Comparison of ENCODE assay signal across 36 cellular contexts in genomic region chr10:77726301-77726700, GRCh38.
"Had no signal": no experiment of that assay in that cellular context is flagged by ENCODE, and none has a peak within 500 bp of the region (broad histone marks: within the 10 kb centered on the region; RNA-seq: fewer than 3 reads in every experiment).

No MANE protein-coding gene starts in this region.

- H3K4me1 Mint-ChIP-seq: activated CD4-positive, alpha-beta T cell treated with anti-CD3 and anti-CD28 coated beads for 36 hours; activated CD4-positive, alpha-beta T cell treated with anti-CD3 and anti-CD28 coated beads, Interleukin-2, amount 10 ng/mL, durations not matched to agents 7 days and 5 days; activated CD8-positive, alpha-beta memory T cell treated with anti-CD3 and anti-CD28 coated beads, Interleukin-2, amount 10 ng/mL, durations not matched to agents 7 days and 5 days; activated naive CD8-positive, alpha-beta T cell treated with anti-CD3 and anti-CD28 coated beads for 36 hours had no signal

- H3K9me3 Mint-ChIP-seq: activated CD4-positive, alpha-beta memory T cell treated with anti-CD3 and anti-CD28 coated beads, Interleukin-2, amount 10 ng/mL, durations not matched to agents 7 days and 5 days; activated CD4-positive, alpha-beta T cell treated with anti-CD3 and anti-CD28 coated beads, Interleukin-2, amount 10 ng/mL, durations not matched to agents 7 days and 5 days; activated T-cell treated with anti-CD3 and anti-CD28 coated beads, Interleukin-2, amount 50 U/mL, for 24 hours; activated T-helper 2 cell treated with anti-CD3 and anti-CD28 coated beads, Interferon-gamma antibody, Interleukin-2, Interleukin-4, amounts not matched to agents 10 μg/mL and 5 μg/mL and 100 μg/mL, durations not matched to agents 14 hours and 24 hours and 36 hours; T-helper 1 cell treated with Interleukin-12 subunit alpha and Interleukin-12 subunit beta and Interleukin-4 antibody, amounts not matched to agents 30 μg/mL and 1 μg/mL, for 36 hours; T-helper 2 cell treated with Interferon-gamma antibody and Interleukin-4, amounts not matched to agents 5 μg/mL and 100 μg/mL, for 36 hours had no signal

- FAIRE-seq: astrocyte, TTC549 had no signal

- H3K27me3 Mint-ChIP-seq: activated CD4-positive, alpha-beta T cell treated with anti-CD3 and anti-CD28 coated beads for 36 hours; activated naive CD8-positive, alpha-beta T cell treated with anti-CD3 and anti-CD28 coated beads for 36 hours had no signal

- H3K4me1 ChIP-seq: adrenal gland, body of pancreas, breast epithelium had no signal

- H3K36me3 Mint-ChIP-seq: activated CD8-positive, alpha-beta memory T cell treated with anti-CD3 and anti-CD28 coated beads, Interleukin-2, amount 10 ng/mL, durations not matched to agents 7 days and 5 days; activated naive CD4-positive, alpha-beta T cell treated with anti-CD3 and anti-CD28 coated beads, Interleukin-2, amount 50 U/mL, for 72 hours; activated naive CD8-positive, alpha-beta T cell treated with anti-CD3 and anti-CD28 coated beads for 36 hours had no signal

- H3K27ac Mint-ChIP-seq: activated CD4-positive, alpha-beta memory T cell treated with anti-CD3 and anti-CD28 coated beads, Interleukin-2, amount 10 ng/mL, durations not matched to agents 7 days and 5 days; activated CD4-positive, alpha-beta T cell treated with anti-CD3 and anti-CD28 coated beads for 36 hours; activated CD4-positive, alpha-beta T cell treated with anti-CD3 and anti-CD28 coated beads, Interleukin-2, amount 10 ng/mL, durations not matched to agents 7 days and 5 days; activated CD8-positive, alpha-beta memory T cell treated with anti-CD3 and anti-CD28 coated beads, Interleukin-2, amount 10 ng/mL, durations not matched to agents 7 days and 5 days; activated CD8-positive, alpha-beta T cell treated with anti-CD3 and anti-CD28 coated beads, Interleukin-2, amount 10 ng/mL, durations not matched to agents 7 days and 5 days; activated naive CD4-positive, alpha-beta T cell treated with anti-CD3 and anti-CD28 coated beads, Interleukin-2, amount 50 U/mL, for 72 hours; activated naive CD8-positive, alpha-beta T cell treated with anti-CD3 and anti-CD28 coated beads for 36 hours; activated T-cell treated with anti-CD3 and anti-CD28 coated beads, Interleukin-2, amount 50 U/mL, for 24 hours; activated T-helper 2 cell treated with anti-CD3 and anti-CD28 coated beads, Interferon-gamma antibody, Interleukin-2, Interleukin-4, amounts not matched to agents 10 μg/mL and 5 μg/mL and 100 μg/mL, durations not matched to agents 14 hours and 24 hours and 36 hours; T-helper 1 cell treated with Interleukin-12 subunit alpha and Interleukin-12 subunit beta and Interleukin-4 antibody, amounts not matched to agents 30 μg/mL and 1 μg/mL, for 36 hours; T-helper 2 cell treated with Interferon-gamma antibody and Interleukin-4, amounts not matched to agents 5 μg/mL and 100 μg/mL, for 36 hours had no signal

- ATAC-seq: activated CD4-positive, alpha-beta T cell treated with anti-CD3 and anti-CD28 coated beads for 36 hours; activated CD4-positive, CD25-positive, alpha-beta regulatory T cell treated with anti-CD3 and anti-CD28 coated beads, Interleukin-2, amount 50 U/mL, for 24 hours; activated CD8-positive, alpha-beta memory T cell treated with anti-CD3 and anti-CD28 coated beads, Interleukin-2, amount 10 ng/mL, durations not matched to agents 7 days and 5 days; activated CD8-positive, alpha-beta T cell treated with anti-CD3 and anti-CD28 coated beads, Interleukin-2, amount 10 ng/mL, durations not matched to agents 7 days and 5 days; activated naive CD4-positive, alpha-beta T cell treated with anti-CD3 and anti-CD28 coated beads, Interleukin-2, amount 50 U/mL, for 72 hours; body of pancreas had no signal

- H3K4me3 Mint-ChIP-seq: activated CD4-positive, alpha-beta memory T cell treated with anti-CD3 and anti-CD28 coated beads, Interleukin-2, amount 10 ng/mL, durations not matched to agents 7 days and 5 days; activated CD4-positive, alpha-beta T cell treated with anti-CD3 and anti-CD28 coated beads for 36 hours; activated CD4-positive, alpha-beta T cell treated with anti-CD3 and anti-CD28 coated beads, Interleukin-2, amount 10 ng/mL, durations not matched to agents 7 days and 5 days; activated CD8-positive, alpha-beta memory T cell treated with anti-CD3 and anti-CD28 coated beads, Interleukin-2, amount 10 ng/mL, durations not matched to agents 7 days and 5 days; activated CD8-positive, alpha-beta T cell treated with anti-CD3 and anti-CD28 coated beads, Interleukin-2, amount 10 ng/mL, durations not matched to agents 7 days and 5 days; activated naive CD8-positive, alpha-beta T cell treated with anti-CD3 and anti-CD28 coated beads for 36 hours; activated T-cell treated with anti-CD3 and anti-CD28 coated beads, Interleukin-2, amount 50 U/mL, for 24 hours; T-helper 1 cell treated with Interleukin-12 subunit alpha and Interleukin-12 subunit beta and Interleukin-4 antibody, amounts not matched to agents 30 μg/mL and 1 μg/mL, for 36 hours; T-helper 2 cell treated with Interferon-gamma antibody and Interleukin-4, amounts not matched to agents 5 μg/mL and 100 μg/mL, for 36 hours had no signal

- H3K27me3 ChIP-seq: adrenal gland, body of pancreas, brain microvascular endothelial cell, breast epithelium had no signal

- H3K27ac ChIP-seq: adrenal gland, body of pancreas, brain microvascular endothelial cell, breast epithelium, VCaP had no signal

- DNase-seq: activated CD4-positive, alpha-beta memory T cell treated with anti-CD3 and anti-CD28 coated beads, Interleukin-2, amount 10 ng/mL, durations not matched to agents 7 days and 5 days; activated CD4-positive, alpha-beta T cell treated with anti-CD3 and anti-CD28 coated beads for 1 hour; activated CD4-positive, alpha-beta T cell treated with anti-CD3 and anti-CD28 coated beads for 36 hours; activated CD4-positive, alpha-beta T cell treated with anti-CD3 and anti-CD28 coated beads for 48 hours; activated CD4-positive, alpha-beta T cell treated with anti-CD3 and anti-CD28 coated beads, Interleukin-2, amount 10 ng/mL, durations not matched to agents 7 days and 5 days; activated CD4-positive, alpha-beta T cell treated with anti-CD3 and anti-CD28 coated beads, Interleukin-2, amount 50 U/mL, for 48 hours; activated CD4-positive, CD25-positive, alpha-beta regulatory T cell; activated CD8-positive, alpha-beta memory T cell treated with anti-CD3 and anti-CD28 coated beads for 24 hours; activated CD8-positive, alpha-beta memory T cell treated with anti-CD3 and anti-CD28 coated beads, Interleukin-2, amount 10 ng/mL, durations not matched to agents 7 days and 5 days; activated CD8-positive, alpha-beta memory T cell treated with anti-CD3 and anti-CD28 coated beads, Interleukin-2, amount 50 U/mL, for 48 hours; activated CD8-positive, alpha-beta T cell treated with anti-CD3 and anti-CD28 coated beads, Interleukin-2, amount 10 ng/mL, durations not matched to agents 7 days and 5 days; activated effector memory CD4-positive, alpha-beta T cell treated with Interleukin-2 at 50 U/mL for 16 hours; activated gamma-delta T cell; activated naive CD4-positive, alpha-beta T cell treated with anti-CD3 and anti-CD28 coated beads, Interleukin-2, amount 50 U/mL, for 16 hours; activated naive CD4-positive, alpha-beta T cell treated with Interleukin-2 at 50 U/mL for 16 hours; activated naive CD8-positive, alpha-beta T cell treated with anti-CD3 and anti-CD28 coated beads for 36 hours; activated T-cell treated with anti-CD3 and anti-CD28 coated beads, Interleukin-2, amount 50 U/mL, for 24 hours; activated T-cell treated with anti-CD3 and anti-CD28 coated beads, Interleukin-2, amount 50 U/mL, for 48 hours; adrenal gland; amniotic stem cell; aorta; body of pancreas; brain microvascular endothelial cell; central memory CD4-positive, alpha-beta T cell; T-helper 1 cell; T-helper 2 cell; T-helper 9 cell had no signal
